In genomic region chr19:35569281-35569781, GRCh38 we compare ENCODE assay signal across 1 cellular context.
TF ChIP-seq lines count a peak whose summit lies in the region.

No MANE protein-coding gene starts in this region.

TF ChIP-seq in HepG2, 621 proteins besides CTCF, POLR2A, EP300 and RAD21 (continued from another document and continues in another):
- no peak for TF ChIP-seq U2AF1 (optimal IDR thresholded peaks at IDR 0.05; ENCODE audit: low read depth, low read length)
- no peak for TF ChIP-seq NONO (IDR thresholded peaks at IDR 0.05)
- TF ChIP-seq NONO (CRISPR knock-in tag; conservative IDR thresholded peaks at IDR 0.05) = peak; percentile 84
- TF ChIP-seq MBNL3 (CRISPR knock-in tag; conservative IDR thresholded peaks at IDR 0.05) = no peak
- no peak for TF ChIP-seq RFX3 (CRISPR knock-in tag; IDR thresholded peaks at IDR 0.05)
- no peak for TF ChIP-seq RNF2 (conservative IDR thresholded peaks at IDR 0.05; ENCODE audit: low read depth)
- TF ChIP-seq TFE3 (CRISPR knock-in tag; IDR thresholded peaks at IDR 0.05) = no peak; the same call in 1 of the 2 replicates
- TF ChIP-seq SUZ12 (IDR thresholded peaks at IDR 0.05; ENCODE audit: low read depth, low read length) = no peak
- no peak for TF ChIP-seq CAMTA2 (CRISPR knock-in tag; IDR thresholded peaks at IDR 0.05; ENCODE audit: borderline replicate concordance)
- peak; percentile 56; the same call in 1 of the 2 replicates for TF ChIP-seq DPF2 (CRISPR knock-in tag; IDR thresholded peaks at IDR 0.05; ENCODE audit: borderline replicate concordance, low read depth)
- TF ChIP-seq MAX (IDR thresholded peaks at IDR 0.05) = peak; percentile 41; the same call in 1 of the 2 replicates
- peak; percentile 84 for TF ChIP-seq ZNF331 (CRISPR knock-in tag; IDR thresholded peaks at IDR 0.05)
- no peak for TF ChIP-seq MAFG (CRISPR knock-in tag; IDR thresholded peaks at IDR 0.05)
- no peak for TF ChIP-seq ZNF839 (CRISPR knock-in tag; IDR thresholded peaks at IDR 0.05; ENCODE audit: borderline replicate concordance)
- no peak for TF ChIP-seq SRSF1 (optimal IDR thresholded peaks at IDR 0.05; ENCODE audit: low read depth, low read length)
- no peak for TF ChIP-seq GLI4 (CRISPR knock-in tag; IDR thresholded peaks at IDR 0.05; ENCODE audit: borderline replicate concordance)
- TF ChIP-seq NR3C1 (CRISPR knock-in tag; IDR thresholded peaks at IDR 0.05) = no peak
- TF ChIP-seq, protein P1, sequence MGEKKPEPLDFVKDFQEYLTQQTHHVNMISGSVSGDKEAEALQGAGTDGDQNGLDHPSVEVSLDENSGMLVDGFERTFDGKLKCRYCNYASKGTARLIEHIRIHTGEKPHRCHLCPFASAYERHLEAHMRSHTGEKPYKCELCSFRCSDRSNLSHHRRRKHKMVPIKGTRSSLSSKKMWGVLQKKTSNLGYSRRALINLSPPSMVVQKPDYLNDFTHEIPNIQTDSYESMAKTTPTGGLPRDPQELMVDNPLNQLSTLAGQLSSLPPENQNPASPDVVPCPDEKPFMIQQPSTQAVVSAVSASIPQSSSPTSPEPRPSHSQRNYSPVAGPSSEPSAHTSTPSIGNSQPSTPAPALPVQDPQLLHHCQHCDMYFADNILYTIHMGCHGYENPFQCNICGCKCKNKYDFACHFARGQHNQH (CRISPR knock-in tag; IDR thresholded peaks at IDR 0.05) = peak; percentile 30; the same call in 1 of the 2 replicates
- TF ChIP-seq NFIB (CRISPR knock-in tag; IDR thresholded peaks at IDR 0.05; ENCODE audit: borderline replicate concordance) = no peak
- TF ChIP-seq ESRRA (CRISPR knock-in tag; IDR thresholded peaks at IDR 0.05; ENCODE audit: low read depth) = peak; percentile 99
- TF ChIP-seq HOXA5 (CRISPR knock-in tag; IDR thresholded peaks at IDR 0.05) = no peak
- TF ChIP-seq SAFB2 (CRISPR knock-in tag; IDR thresholded peaks at IDR 0.05; ENCODE audit: borderline replicate concordance, low read depth) = no peak
- TF ChIP-seq, protein P2, sequence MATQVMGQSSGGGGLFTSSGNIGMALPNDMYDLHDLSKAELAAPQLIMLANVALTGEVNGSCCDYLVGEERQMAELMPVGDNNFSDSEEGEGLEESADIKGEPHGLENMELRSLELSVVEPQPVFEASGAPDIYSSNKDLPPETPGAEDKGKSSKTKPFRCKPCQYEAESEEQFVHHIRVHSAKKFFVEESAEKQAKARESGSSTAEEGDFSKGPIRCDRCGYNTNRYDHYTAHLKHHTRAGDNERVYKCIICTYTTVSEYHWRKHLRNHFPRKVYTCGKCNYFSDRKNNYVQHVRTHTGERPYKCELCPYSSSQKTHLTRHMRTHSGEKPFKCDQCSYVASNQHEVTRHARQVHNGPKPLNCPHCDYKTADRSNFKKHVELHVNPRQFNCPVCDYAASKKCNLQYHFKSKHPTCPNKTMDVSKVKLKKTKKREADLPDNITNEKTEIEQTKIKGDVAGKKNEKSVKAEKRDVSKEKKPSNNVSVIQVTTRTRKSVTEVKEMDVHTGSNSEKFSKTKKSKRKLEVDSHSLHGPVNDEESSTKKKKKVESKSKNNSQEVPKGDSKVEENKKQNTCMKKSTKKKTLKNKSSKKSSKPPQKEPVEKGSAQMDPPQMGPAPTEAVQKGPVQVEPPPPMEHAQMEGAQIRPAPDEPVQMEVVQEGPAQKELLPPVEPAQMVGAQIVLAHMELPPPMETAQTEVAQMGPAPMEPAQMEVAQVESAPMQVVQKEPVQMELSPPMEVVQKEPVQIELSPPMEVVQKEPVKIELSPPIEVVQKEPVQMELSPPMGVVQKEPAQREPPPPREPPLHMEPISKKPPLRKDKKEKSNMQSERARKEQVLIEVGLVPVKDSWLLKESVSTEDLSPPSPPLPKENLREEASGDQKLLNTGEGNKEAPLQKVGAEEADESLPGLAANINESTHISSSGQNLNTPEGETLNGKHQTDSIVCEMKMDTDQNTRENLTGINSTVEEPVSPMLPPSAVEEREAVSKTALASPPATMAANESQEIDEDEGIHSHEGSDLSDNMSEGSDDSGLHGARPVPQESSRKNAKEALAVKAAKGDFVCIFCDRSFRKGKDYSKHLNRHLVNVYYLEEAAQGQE (IDR thresholded peaks at IDR 0.05; ENCODE audit: borderline replicate concordance in 1 of 2, low read depth in 1 of 2, low read length in 2 of 2) = no peak
- no peak for TF ChIP-seq TRIM22 (IDR thresholded peaks at IDR 0.05)
- peak; percentile 90 for TF ChIP-seq RARA (CRISPR knock-in tag; IDR thresholded peaks at IDR 0.05)
- no peak for TF ChIP-seq ADNP (CRISPR knock-in tag; IDR thresholded peaks at IDR 0.05)
- no peak for TF ChIP-seq ATF1 (CRISPR knock-in tag; IDR thresholded peaks at IDR 0.05)
- peak; percentile 52; the same call in 1 of the 2 replicates for TF ChIP-seq ZNF547 (CRISPR knock-in tag; IDR thresholded peaks at IDR 0.05)
- TF ChIP-seq HOXA9 (CRISPR knock-in tag; IDR thresholded peaks at IDR 0.05; ENCODE audit: borderline replicate concordance) = no peak
- no peak for TF ChIP-seq ZNF543 (CRISPR knock-in tag; IDR thresholded peaks at IDR 0.05)
- no peak for TF ChIP-seq ATF7-NPFF (CRISPR knock-in tag; IDR thresholded peaks at IDR 0.05; ENCODE audit: low read depth)
- TF ChIP-seq ZNF329 (CRISPR knock-in tag; IDR thresholded peaks at IDR 0.05; ENCODE audit: low read depth) = no peak
- peak; percentile 37; the same call in 1 of the 2 replicates for TF ChIP-seq THAP11 (CRISPR knock-in tag; IDR thresholded peaks at IDR 0.05)
- TF ChIP-seq ZNF816 (CRISPR knock-in tag; IDR thresholded peaks at IDR 0.05; ENCODE audit: borderline replicate concordance) = no peak
- TF ChIP-seq SOX13 (IDR thresholded peaks at IDR 0.05) = peak; percentile 52; the same call in 1 of the 2 replicates
- TF ChIP-seq SOX13 (CRISPR knock-in tag; conservative IDR thresholded peaks at IDR 0.05 in 1 of 2, IDR thresholded peaks at IDR 0.05 in 1 of 2) = peak in 1 of 2 experiments; percentile 95; a peak in 2 of 4 replicates
- no peak for TF ChIP-seq ZFP37 (CRISPR knock-in tag; IDR thresholded peaks at IDR 0.05; ENCODE audit: borderline replicate concordance)
- TF ChIP-seq ARHGAP35 (CRISPR knock-in tag; IDR thresholded peaks at IDR 0.05; ENCODE audit: borderline replicate concordance) = no peak
- TF ChIP-seq ZNF878 (CRISPR knock-in tag; IDR thresholded peaks at IDR 0.05) = no peak
- TF ChIP-seq CENPT (CRISPR knock-in tag; IDR thresholded peaks at IDR 0.05; ENCODE audit: low read depth) = no peak
- TF ChIP-seq, protein P3, sequence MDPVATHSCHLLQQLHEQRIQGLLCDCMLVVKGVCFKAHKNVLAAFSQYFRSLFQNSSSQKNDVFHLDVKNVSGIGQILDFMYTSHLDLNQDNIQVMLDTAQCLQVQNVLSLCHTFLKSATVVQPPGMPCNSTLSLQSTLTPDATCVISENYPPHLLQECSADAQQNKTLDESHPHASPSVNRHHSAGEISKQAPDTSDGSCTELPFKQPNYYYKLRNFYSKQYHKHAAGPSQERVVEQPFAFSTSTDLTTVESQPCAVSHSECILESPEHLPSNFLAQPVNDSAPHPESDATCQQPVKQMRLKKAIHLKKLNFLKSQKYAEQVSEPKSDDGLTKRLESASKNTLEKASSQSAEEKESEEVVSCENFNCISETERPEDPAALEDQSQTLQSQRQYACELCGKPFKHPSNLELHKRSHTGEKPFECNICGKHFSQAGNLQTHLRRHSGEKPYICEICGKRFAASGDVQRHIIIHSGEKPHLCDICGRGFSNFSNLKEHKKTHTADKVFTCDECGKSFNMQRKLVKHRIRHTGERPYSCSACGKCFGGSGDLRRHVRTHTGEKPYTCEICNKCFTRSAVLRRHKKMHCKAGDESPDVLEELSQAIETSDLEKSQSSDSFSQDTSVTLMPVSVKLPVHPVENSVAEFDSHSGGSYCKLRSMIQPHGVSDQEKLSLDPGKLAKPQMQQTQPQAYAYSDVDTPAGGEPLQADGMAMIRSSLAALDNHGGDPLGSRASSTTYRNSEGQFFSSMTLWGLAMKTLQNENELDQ (CRISPR knock-in tag; IDR thresholded peaks at IDR 0.05; ENCODE audit: borderline replicate concordance) = no peak
- TF ChIP-seq ZNF24 (IDR thresholded peaks at IDR 0.05) = no peak
- TF ChIP-seq, protein P4, sequence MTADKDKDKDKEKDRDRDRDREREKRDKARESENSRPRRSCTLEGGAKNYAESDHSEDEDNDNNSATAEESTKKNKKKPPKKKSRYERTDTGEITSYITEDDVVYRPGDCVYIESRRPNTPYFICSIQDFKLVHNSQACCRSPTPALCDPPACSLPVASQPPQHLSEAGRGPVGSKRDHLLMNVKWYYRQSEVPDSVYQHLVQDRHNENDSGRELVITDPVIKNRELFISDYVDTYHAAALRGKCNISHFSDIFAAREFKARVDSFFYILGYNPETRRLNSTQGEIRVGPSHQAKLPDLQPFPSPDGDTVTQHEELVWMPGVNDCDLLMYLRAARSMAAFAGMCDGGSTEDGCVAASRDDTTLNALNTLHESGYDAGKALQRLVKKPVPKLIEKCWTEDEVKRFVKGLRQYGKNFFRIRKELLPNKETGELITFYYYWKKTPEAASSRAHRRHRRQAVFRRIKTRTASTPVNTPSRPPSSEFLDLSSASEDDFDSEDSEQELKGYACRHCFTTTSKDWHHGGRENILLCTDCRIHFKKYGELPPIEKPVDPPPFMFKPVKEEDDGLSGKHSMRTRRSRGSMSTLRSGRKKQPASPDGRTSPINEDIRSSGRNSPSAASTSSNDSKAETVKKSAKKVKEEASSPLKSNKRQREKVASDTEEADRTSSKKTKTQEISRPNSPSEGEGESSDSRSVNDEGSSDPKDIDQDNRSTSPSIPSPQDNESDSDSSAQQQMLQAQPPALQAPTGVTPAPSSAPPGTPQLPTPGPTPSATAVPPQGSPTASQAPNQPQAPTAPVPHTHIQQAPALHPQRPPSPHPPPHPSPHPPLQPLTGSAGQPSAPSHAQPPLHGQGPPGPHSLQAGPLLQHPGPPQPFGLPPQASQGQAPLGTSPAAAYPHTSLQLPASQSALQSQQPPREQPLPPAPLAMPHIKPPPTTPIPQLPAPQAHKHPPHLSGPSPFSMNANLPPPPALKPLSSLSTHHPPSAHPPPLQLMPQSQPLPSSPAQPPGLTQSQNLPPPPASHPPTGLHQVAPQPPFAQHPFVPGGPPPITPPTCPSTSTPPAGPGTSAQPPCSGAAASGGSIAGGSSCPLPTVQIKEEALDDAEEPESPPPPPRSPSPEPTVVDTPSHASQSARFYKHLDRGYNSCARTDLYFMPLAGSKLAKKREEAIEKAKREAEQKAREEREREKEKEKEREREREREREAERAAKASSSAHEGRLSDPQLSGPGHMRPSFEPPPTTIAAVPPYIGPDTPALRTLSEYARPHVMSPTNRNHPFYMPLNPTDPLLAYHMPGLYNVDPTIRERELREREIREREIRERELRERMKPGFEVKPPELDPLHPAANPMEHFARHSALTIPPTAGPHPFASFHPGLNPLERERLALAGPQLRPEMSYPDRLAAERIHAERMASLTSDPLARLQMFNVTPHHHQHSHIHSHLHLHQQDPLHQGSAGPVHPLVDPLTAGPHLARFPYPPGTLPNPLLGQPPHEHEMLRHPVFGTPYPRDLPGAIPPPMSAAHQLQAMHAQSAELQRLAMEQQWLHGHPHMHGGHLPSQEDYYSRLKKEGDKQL (CRISPR knock-in tag; IDR thresholded peaks at IDR 0.05; ENCODE audit: low read depth) = peak; percentile 82
- no peak for TF ChIP-seq KDM5A (IDR thresholded peaks at IDR 0.05; ENCODE audit: borderline replicate concordance, low read length)
- no peak for TF ChIP-seq LBX2 (CRISPR knock-in tag; IDR thresholded peaks at IDR 0.05; ENCODE audit: borderline replicate concordance)
- TF ChIP-seq HNRNPL (IDR thresholded peaks at IDR 0.05; ENCODE audit: low read depth, low read length) = peak; percentile 97
- no peak for TF ChIP-seq MATR3 (CRISPR knock-in tag; IDR thresholded peaks at IDR 0.05)
- no peak for TF ChIP-seq ZNF552 (CRISPR knock-in tag; IDR thresholded peaks at IDR 0.05; ENCODE audit: borderline replicate concordance)
- TF ChIP-seq SMAD1 (CRISPR knock-in tag; IDR thresholded peaks at IDR 0.05; ENCODE audit: borderline replicate concordance, low read depth) = no peak
- TF ChIP-seq HMG20B (CRISPR knock-in tag; conservative IDR thresholded peaks at IDR 0.05) = peak; percentile 81
- TF ChIP-seq HDAC1 (CRISPR knock-in tag; IDR thresholded peaks at IDR 0.05) = peak; percentile 71
- no peak for TF ChIP-seq MAFF (IDR thresholded peaks at IDR 0.05; ENCODE audit: low read depth, low read length)
- TF ChIP-seq EZH2 (conservative IDR thresholded peaks at IDR 0.05; ENCODE audit: low read depth, low read length) = no peak
- TF ChIP-seq GZF1 (CRISPR knock-in tag; IDR thresholded peaks at IDR 0.05) = no peak
- no peak for TF ChIP-seq PRPF4 (IDR thresholded peaks at IDR 0.05; ENCODE audit: low read depth, low read length, poor library complexity, severe bottlenecking)
- no peak for TF ChIP-seq HCFC1 (IDR thresholded peaks at IDR 0.05; ENCODE audit: low read depth, low read length)
- TF ChIP-seq MEIS2 (CRISPR knock-in tag; IDR thresholded peaks at IDR 0.05) = peak; percentile 61; the same call in 1 of the 2 replicates
